ENCODE assay signal across 8 cellular contexts in the genomic region with DNA sequence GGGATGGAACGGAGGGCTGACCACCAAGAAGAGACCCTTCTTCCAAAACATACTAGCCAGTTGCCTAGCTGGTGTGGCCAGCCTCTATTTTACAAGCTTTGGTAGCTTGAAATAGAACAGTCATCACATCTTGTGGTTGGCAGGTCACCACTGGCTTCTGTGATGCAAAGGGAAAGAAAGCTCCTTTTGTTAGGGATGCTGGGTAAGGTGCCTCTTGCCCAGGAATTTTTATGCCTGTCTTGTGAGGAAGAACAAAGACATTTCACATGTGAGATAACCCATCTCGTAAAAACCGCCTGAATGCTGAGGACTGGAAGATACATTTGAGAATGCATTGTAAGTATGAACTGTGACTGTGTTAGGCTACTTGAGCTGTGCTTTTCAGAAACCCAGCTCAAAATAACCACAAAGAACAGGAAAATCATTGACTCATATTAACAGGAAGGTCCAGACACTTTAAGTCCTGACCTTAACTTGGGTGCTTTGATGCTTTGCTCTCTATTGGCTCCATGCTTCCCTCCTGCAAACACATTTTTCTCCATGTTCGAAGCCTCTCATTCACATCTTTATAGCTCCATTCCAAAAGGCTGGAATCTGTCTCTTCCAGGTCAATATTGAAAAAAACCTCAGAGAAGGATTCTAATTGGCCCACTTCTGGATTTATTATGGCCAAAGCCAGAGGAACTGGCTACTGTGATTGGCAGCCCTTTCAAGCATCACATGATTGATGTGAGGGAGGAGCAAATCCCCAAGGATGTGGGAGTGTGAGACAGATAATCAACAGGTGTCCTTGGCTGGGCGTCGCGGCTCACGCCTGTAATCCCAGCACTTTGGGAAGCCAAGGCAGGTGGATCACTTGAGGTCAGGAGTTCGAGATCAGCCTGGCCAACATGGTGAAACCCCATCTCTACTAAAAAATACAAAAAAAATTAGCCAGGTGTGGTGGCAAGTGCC. TPM values are rescaled to one million over a fixed set of nuclear protein-coding genes. Genes with fewer than 3 reads are reported as not detected.
A peak's percentile ranks its signal among the peaks of the same experiment; 100 is the strongest.
DNase-seq lines count a peak whose midpoint lies in the region; ATAC-seq and TF ChIP-seq lines count a peak whose summit lies in the region.

No MANE protein-coding gene starts in this region.

- intact Hi-C loops in colonic mucosa (cut with DNase I) = no loop called here

- DNase-seq in ELF-1 (ENCODE audit: low read depth, low spot score) (peak; percentile 48), LHCN-M2 (ENCODE audit: low read depth) (peak; percentile 89), colonic mucosa (no peak), pons (ENCODE audit: low spot score) (peak; percentile 85), GM13977 (ENCODE audit: low spot score) (no peak)

- peak overlapping the region; percentile 85 for H3K27ac ChIP-seq in colonic mucosa

- H3K9ac ChIP-seq in colonic mucosa (ENCODE audit: low read depth in 2 of 2, low read length in 2 of 2) = peak overlapping the region in 1 of 2 donors; percentile 72

- H3K9me3 ChIP-seq in colonic mucosa = no peaks in the 10 kb centered on the region

- TF ChIP-seq CTCF in colonic mucosa (IDR thresholded peaks at IDR 0.05) (no peak), GM13977 (IDR thresholded peaks at IDR 0.05; ENCODE audit: extremely low read depth, insufficient read depth, missing control alignments) (no peak)

- no peaks in the 10 kb centered on the region for H3K36me3 ChIP-seq in colonic mucosa

- H3K27me3 ChIP-seq in colonic mucosa = no peaks in the 10 kb centered on the region

- in situ Hi-C loops in GM13977 (cut with MboI; ENCODE audit: low pct_unique_long_range_greater_than_20kb, low sequenced_read_pairs, unreplicated experiment) = no loop called here

- no peak overlapping the region for H3K4me3 ChIP-seq in colonic mucosa

- H3K4me1 ChIP-seq in colonic mucosa = peaks cover 51% of the 10 kb centered on the region

- ATAC-seq in GM21723 (IDR thresholded peaks at IDR 0.05; ENCODE audit: unreplicated experiment) = no peak
- no peak for ATAC-seq in HG03354 (IDR thresholded peaks at IDR 0.05; ENCODE audit: poor library complexity, severe bottlenecking, unreplicated experiment)
- no peak for ATAC-seq in HG02571 (IDR thresholded peaks at IDR 0.05; ENCODE audit: unreplicated experiment)

RNA-seq across cellular contexts. Expression of a gene that starts 53.9 kb away (rescaled TPM):
- 83.0 and 85.3 TPM in 2 replicates for total RNA-seq in LHCN-M2 (2014; rRNA removed)
- 105 TPM for polyA plus RNA-seq in LHCN-M2 (2012)
- 100 to 1,000 TPM; 194 TPM for total RNA-seq in colonic mucosa

Comparison
In these comparisons a context has a peak if more than half of its experiments do, and no peak if none do; other contexts are left out.
1. DNase-seq: peak in ELF-1 (single experiment), LHCN-M2 (single experiment) and pons (single experiment); none in colonic mucosa (single experiment) and GM13977 (single experiment).